ENCODE assay signal across 2 cellular contexts in genomic region chr3:16385151-16385550, GRCh38.
TF ChIP-seq lines count a peak whose summit lies in the region.

No MANE protein-coding gene starts in this region.

TF ChIP-seq in IMR-90, 13 proteins besides CTCF, POLR2A, EP300 and RAD21 (continued from another document):
- TF ChIP-seq, protein P1, sequence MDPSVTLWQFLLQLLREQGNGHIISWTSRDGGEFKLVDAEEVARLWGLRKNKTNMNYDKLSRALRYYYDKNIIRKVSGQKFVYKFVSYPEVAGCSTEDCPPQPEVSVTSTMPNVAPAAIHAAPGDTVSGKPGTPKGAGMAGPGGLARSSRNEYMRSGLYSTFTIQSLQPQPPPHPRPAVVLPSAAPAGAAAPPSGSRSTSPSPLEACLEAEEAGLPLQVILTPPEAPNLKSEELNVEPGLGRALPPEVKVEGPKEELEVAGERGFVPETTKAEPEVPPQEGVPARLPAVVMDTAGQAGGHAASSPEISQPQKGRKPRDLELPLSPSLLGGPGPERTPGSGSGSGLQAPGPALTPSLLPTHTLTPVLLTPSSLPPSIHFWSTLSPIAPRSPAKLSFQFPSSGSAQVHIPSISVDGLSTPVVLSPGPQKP (IDR thresholded peaks at IDR 0.05; ENCODE audit: borderline replicate concordance, low read depth, low read length), result no peak
- TF ChIP-seq MAZ (IDR thresholded peaks at IDR 0.05; ENCODE audit: borderline replicate concordance, low read depth, low read length), result no peak
- TF ChIP-seq SMC3 (IDR thresholded peaks at IDR 0.05; ENCODE audit: low read depth, low read length), result no peak
- no peak for TF ChIP-seq NFE2L2 (IDR thresholded peaks at IDR 0.05; ENCODE audit: low read depth, low read length)
- TF ChIP-seq MAFK (IDR thresholded peaks at IDR 0.05; ENCODE audit: low read depth, low read length), result no peak
- TF ChIP-seq, protein P2, sequence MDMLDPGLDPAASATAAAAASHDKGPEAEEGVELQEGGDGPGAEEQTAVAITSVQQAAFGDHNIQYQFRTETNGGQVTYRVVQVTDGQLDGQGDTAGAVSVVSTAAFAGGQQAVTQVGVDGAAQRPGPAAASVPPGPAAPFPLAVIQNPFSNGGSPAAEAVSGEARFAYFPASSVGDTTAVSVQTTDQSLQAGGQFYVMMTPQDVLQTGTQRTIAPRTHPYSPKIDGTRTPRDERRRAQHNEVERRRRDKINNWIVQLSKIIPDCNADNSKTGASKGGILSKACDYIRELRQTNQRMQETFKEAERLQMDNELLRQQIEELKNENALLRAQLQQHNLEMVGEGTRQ (IDR thresholded peaks at IDR 0.05; ENCODE audit: low read depth, low read length), result no peak
- TF ChIP-seq RFX5 (IDR thresholded peaks at IDR 0.05; ENCODE audit: low read depth, low read length), result no peak
- no peak for TF ChIP-seq MXI1 (IDR thresholded peaks at IDR 0.05; ENCODE audit: borderline replicate concordance, low read depth, low read length)
- no peak for TF ChIP-seq FOS (IDR thresholded peaks at IDR 0.05; ENCODE audit: low read depth, low read length)
- no peak for TF ChIP-seq CHD1 (IDR thresholded peaks at IDR 0.05; ENCODE audit: low read depth, low read length)

TF ChIP-seq in endothelial cell of umbilical vein, 7 proteins besides CTCF, POLR2A, EP300 and RAD21 (continued from another document):
- no peak for TF ChIP-seq MYC (IDR thresholded peaks at IDR 0.05; ENCODE audit: low read depth, low read length)
- no peak for TF ChIP-seq EZH2 (IDR thresholded peaks at IDR 0.05; ENCODE audit: borderline replicate concordance, low read depth, low read length, severe bottlenecking)
- no peak for TF ChIP-seq POLR2AphosphoS5 (IDR thresholded peaks at IDR 0.05; ENCODE audit: insufficient read depth, low read depth, low read length)
